2 cellular contexts compared by ENCODE assay signal in genomic region chr2:46818141-46818552, GRCh38.
TF ChIP-seq lines count a peak whose summit lies in the region.

No MANE protein-coding gene starts in this region.

TF ChIP-seq in liver, 16 proteins besides CTCF, POLR2A, EP300 and RAD21 (continued from another document):
- no peak for TF ChIP-seq MAX (IDR thresholded peaks at IDR 0.05)

TF ChIP-seq in HepG2, 621 proteins besides CTCF, POLR2A, EP300 and RAD21 (continued from another document):
- no peak for TF ChIP-seq ZNF503 (CRISPR knock-in tag; IDR thresholded peaks at IDR 0.05)
- TF ChIP-seq ZNF280D (CRISPR knock-in tag; IDR thresholded peaks at IDR 0.05) = no peak
- TF ChIP-seq ZXDC (CRISPR knock-in tag; IDR thresholded peaks at IDR 0.05) = no peak
